In the genomic region with DNA sequence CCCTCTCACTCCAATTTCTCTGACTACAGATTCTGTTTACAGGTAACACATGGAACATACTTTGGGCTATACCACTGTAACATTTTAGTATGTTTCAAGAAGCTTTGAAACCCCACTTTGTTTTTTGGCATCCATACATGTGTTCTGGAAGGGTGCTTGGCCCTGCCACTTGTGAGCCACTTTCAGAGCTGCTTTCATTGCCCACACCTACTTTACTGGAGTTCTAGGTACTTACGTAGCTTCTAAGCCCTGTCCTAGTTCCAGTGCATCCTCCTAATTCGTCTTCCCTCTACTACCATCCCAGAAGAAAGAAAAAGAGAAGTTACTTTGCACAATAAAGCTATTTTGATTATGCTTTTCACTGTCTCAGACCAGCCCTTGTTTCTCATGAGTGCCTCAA, we compare ENCODE assay signal across 1 cellular context.
TF ChIP-seq lines count a peak whose summit lies in the region.

No MANE protein-coding gene starts in this region.

TF ChIP-seq in GM23338, 12 proteins besides CTCF, POLR2A, EP300 and RAD21 (continued from another document):
- TF ChIP-seq, protein P1, sequence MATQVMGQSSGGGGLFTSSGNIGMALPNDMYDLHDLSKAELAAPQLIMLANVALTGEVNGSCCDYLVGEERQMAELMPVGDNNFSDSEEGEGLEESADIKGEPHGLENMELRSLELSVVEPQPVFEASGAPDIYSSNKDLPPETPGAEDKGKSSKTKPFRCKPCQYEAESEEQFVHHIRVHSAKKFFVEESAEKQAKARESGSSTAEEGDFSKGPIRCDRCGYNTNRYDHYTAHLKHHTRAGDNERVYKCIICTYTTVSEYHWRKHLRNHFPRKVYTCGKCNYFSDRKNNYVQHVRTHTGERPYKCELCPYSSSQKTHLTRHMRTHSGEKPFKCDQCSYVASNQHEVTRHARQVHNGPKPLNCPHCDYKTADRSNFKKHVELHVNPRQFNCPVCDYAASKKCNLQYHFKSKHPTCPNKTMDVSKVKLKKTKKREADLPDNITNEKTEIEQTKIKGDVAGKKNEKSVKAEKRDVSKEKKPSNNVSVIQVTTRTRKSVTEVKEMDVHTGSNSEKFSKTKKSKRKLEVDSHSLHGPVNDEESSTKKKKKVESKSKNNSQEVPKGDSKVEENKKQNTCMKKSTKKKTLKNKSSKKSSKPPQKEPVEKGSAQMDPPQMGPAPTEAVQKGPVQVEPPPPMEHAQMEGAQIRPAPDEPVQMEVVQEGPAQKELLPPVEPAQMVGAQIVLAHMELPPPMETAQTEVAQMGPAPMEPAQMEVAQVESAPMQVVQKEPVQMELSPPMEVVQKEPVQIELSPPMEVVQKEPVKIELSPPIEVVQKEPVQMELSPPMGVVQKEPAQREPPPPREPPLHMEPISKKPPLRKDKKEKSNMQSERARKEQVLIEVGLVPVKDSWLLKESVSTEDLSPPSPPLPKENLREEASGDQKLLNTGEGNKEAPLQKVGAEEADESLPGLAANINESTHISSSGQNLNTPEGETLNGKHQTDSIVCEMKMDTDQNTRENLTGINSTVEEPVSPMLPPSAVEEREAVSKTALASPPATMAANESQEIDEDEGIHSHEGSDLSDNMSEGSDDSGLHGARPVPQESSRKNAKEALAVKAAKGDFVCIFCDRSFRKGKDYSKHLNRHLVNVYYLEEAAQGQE (IDR thresholded peaks at IDR 0.05; ENCODE audit: unreplicated experiment), result no peak
- TF ChIP-seq ZNF331 (CRISPR knock-in tag; IDR thresholded peaks at IDR 0.05; ENCODE audit: low read depth) (no peak), EZH2phosphoT487 (IDR thresholded peaks at IDR 0.05; ENCODE audit: unreplicated experiment) (no peak), EZH2 (IDR thresholded peaks at IDR 0.05; ENCODE audit: low read depth, unreplicated experiment) (no peak), CREB1 (CRISPR knock-in tag; IDR thresholded peaks at IDR 0.05; ENCODE audit: low read depth) (no peak), STAT1 (IDR thresholded peaks at IDR 0.05; ENCODE audit: unreplicated experiment) (no peak), ZNF114 (CRISPR knock-in tag; IDR thresholded peaks at IDR 0.05) (no peak), JUNB (IDR thresholded peaks at IDR 0.05; ENCODE audit: unreplicated experiment) (no peak)
- TF ChIP-seq, protein P2, sequence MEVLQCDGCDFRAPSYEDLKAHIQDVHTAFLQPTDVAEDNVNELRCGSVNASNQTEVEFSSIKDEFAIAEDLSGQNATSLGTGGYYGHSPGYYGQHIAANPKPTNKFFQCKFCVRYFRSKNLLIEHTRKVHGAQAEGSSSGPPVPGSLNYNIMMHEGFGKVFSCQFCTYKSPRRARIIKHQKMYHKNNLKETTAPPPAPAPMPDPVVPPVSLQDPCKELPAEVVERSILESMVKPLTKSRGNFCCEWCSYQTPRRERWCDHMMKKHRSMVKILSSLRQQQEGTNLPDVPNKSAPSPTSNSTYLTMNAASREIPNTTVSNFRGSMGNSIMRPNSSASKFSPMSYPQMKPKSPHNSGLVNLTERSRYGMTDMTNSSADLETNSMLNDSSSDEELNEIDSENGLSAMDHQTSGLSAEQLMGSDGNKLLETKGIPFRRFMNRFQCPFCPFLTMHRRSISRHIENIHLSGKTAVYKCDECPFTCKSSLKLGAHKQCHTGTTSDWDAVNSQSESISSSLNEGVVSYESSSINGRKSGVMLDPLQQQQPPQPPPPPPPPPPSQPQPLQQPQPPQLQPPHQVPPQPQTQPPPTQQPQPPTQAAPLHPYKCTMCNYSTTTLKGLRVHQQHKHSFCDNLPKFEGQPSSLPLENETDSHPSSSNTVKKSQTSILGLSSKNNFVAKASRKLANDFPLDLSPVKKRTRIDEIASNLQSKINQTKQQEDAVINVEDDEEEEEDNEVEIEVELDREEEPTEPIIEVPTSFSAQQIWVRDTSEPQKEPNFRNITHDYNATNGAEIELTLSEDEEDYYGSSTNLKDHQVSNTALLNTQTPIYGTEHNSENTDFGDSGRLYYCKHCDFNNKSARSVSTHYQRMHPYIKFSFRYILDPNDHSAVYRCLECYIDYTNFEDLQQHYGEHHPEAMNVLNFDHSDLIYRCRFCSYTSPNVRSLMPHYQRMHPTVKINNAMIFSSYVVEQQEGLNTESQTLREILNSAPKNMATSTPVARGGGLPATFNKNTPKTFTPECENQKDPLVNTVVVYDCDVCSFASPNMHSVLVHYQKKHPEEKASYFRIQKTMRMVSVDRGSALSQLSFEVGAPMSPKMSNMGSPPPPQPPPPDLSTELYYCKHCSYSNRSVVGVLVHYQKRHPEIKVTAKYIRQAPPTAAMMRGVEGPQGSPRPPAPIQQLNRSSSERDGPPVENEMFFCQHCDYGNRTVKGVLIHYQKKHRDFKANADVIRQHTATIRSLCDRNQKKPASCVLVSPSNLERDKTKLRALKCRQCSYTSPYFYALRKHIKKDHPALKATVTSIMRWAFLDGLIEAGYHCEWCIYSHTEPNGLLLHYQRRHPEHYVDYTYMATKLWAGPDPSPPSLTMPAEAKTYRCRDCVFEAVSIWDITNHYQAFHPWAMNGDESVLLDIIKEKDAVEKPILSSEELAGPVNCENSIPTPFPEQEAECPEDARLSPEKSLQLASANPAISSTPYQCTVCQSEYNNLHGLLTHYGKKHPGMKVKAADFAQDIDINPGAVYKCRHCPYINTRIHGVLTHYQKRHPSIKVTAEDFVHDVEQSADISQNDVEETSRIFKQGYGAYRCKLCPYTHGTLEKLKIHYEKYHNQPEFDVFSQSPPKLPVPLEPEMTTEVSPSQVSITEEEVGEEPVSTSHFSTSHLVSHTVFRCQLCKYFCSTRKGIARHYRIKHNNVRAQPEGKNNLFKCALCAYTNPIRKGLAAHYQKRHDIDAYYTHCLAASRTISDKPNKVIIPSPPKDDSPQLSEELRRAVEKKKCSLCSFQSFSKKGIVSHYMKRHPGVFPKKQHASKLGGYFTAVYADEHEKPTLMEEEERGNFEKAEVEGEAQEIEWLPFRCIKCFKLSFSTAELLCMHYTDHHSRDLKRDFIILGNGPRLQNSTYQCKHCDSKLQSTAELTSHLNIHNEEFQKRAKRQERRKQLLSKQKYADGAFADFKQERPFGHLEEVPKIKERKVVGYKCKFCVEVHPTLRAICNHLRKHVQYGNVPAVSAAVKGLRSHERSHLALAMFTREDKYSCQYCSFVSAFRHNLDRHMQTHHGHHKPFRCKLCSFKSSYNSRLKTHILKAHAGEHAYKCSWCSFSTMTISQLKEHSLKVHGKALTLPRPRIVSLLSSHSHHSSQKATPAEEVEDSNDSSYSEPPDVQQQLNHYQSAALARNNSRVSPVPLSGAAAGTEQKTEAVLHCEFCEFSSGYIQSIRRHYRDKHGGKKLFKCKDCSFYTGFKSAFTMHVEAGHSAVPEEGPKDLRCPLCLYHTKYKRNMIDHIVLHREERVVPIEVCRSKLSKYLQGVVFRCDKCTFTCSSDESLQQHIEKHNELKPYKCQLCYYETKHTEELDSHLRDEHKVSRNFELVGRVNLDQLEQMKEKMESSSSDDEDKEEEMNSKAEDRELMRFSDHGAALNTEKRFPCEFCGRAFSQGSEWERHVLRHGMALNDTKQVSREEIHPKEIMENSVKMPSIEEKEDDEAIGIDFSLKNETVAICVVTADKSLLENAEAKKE (CRISPR knock-in tag; IDR thresholded peaks at IDR 0.05), result no peak
